ENCODE assay signal across 7 cellular contexts in the genomic region with DNA sequence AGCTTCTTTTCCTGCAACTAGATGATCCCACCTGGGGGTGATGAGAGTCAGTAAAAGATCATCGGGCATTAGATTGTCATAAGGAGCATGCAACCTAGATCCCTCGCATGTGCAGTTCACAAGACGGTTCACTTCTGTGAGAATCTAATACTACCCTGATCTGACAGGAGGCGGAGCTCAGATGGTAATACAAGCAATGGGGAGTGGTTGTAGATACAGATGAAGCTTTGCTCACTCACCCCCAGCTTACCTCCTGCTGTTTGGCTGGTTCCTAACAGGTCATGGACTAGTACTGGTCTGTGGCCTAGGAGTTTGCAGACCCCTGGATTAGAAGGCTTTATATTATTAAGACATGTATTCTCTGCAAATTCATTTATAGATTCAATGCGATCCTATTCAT.
"Had no signal": no experiment of that assay in that cellular context is flagged by ENCODE, and none has a peak within 500 bp of the region (broad histone marks: within the 10 kb centered on the region; RNA-seq: fewer than 3 reads in every experiment).

No MANE protein-coding gene starts in this region.

- H3K27me3 Mint-ChIP-seq: IgD-negative memory B cell had no signal

- H3K27ac Mint-ChIP-seq: IgD-negative memory B cell had no signal

- H3K4me1 Mint-ChIP-seq: IgD-negative memory B cell had no signal

- H3K4me3 Mint-ChIP-seq: IgD-negative memory B cell had no signal

- H3K27ac ChIP-seq: HL-60, KMS-11 had no signal

- H3K36me3 Mint-ChIP-seq: IgD-negative memory B cell had no signal

- H3K4me3 ChIP-seq: K562 had no signal

- H3K9ac ChIP-seq: KMS-11 had no signal

- DNase-seq: IMR-90, KBM-7, KG1 had no signal
